8 cellular contexts compared by ENCODE assay signal in genomic region chr2:108594132-108594981, GRCh38.
DNase-seq lines count a peak whose midpoint lies in the region; ATAC-seq, FAIRE-seq and TF ChIP-seq lines count a peak whose summit lies in the region.

No MANE protein-coding gene starts in this region.

- H2BK5ac ChIP-seq in trophoblast cell (ENCODE audit: low read depth, low read length, poor library complexity), result no peak overlapping the region

- TF ChIP-seq CTCF in fibroblast of mammary gland (conservative IDR thresholded peaks at IDR 0.05; ENCODE audit: control insufficient read depth, insufficient read depth, low read depth, low read length), result no peak

- no peak overlapping the region for H4K91ac ChIP-seq in trophoblast cell (ENCODE audit: low read depth, low read length)

- H3K23ac ChIP-seq in trophoblast cell (ENCODE audit: low read length), result no peak overlapping the region

- H3K14ac ChIP-seq in trophoblast cell (ENCODE audit: low read length), result no peak overlapping the region

- DNase-seq in AG20443 (ENCODE audit: low spot score), result peak; percentile 62
- DNase-seq in GM19239 (ENCODE audit: insufficient read length, low spot score), result no peak
- peak; percentile 93 for DNase-seq in SKM-1 treated with dmso at 0.1 percent for 144 hours (lab: John Stamatoyannopoulos, UW; ENCODE audit: unreplicated experiment)
- DNase-seq in fibroblast of mammary gland (ENCODE audit: low read depth), result peak; percentile 92
- peak in 1 of 2 donors; percentile 34 for DNase-seq in trophoblast cell
- DNase-seq in NCI-H748 treated with DMSO at 0.1 percent for 48 hours (lab: John Stamatoyannopoulos, UW), result no peak
- DNase-seq in NCI-H748 (lab: John Stamatoyannopoulos, UW; ENCODE audit: unreplicated experiment), result no peak

- H3K18ac ChIP-seq in trophoblast cell (ENCODE audit: low read length), result no peak overlapping the region

- H4K8ac ChIP-seq in trophoblast cell (ENCODE audit: low read depth, low read length), result no peak overlapping the region

- H3K27ac ChIP-seq in trophoblast cell (ENCODE audit: low read depth, low read length), result peak overlapping the region; percentile 96

- H3K27me3 ChIP-seq in trophoblast cell (ENCODE audit: insufficient read depth, low read length), result no peaks in the 10 kb centered on the region

- H3K79me2 ChIP-seq in trophoblast cell (ENCODE audit: control insufficient read depth, insufficient read depth, low read length, poor library complexity), result peaks cover 4% of the 10 kb centered on the region

- H2AFZ ChIP-seq in trophoblast cell (ENCODE audit: insufficient read depth, low read length, poor library complexity), result no peak overlapping the region

- H3K4ac ChIP-seq in trophoblast cell (ENCODE audit: low read depth, low read length), result no peak overlapping the region

- peaks cover 7% of the 10 kb centered on the region for H3K79me1 ChIP-seq in trophoblast cell (ENCODE audit: low read length)

- peak; percentile 33 for FAIRE-seq in GM19239 (lab: Jason Lieb, UNC)

- ATAC-seq in HG03175 (IDR thresholded peaks at IDR 0.05; ENCODE audit: unreplicated experiment), result peak; percentile 82

- no peak overlapping the region for H2BK12ac ChIP-seq in trophoblast cell (ENCODE audit: low read length)

- no peaks in the 10 kb centered on the region for H3K9me3 ChIP-seq in trophoblast cell (ENCODE audit: insufficient read depth, low read depth, low read length)

- H4K12ac ChIP-seq in trophoblast cell (ENCODE audit: low read depth, low read length), result no peak overlapping the region

- no peaks in the 10 kb centered on the region for H3K36me3 ChIP-seq in trophoblast cell (ENCODE audit: control insufficient read depth in 1 of 2, insufficient read depth in 2 of 2, low read length in 2 of 2)

- H2AK5ac ChIP-seq in trophoblast cell (ENCODE audit: low read length), result no peak overlapping the region

- WGBS in trophoblast cell (ENCODE audit: extremely low coverage, insufficient coverage, insufficient read length), result no CpG with 5 or more reads among the region's 7 CpGs

- H3K4me3 ChIP-seq in fibroblast of mammary gland (ENCODE audit: control insufficient read depth, low read depth, low read length) (peak overlapping the region; percentile 18), trophoblast cell (ENCODE audit: low read depth, low read length) (no peak overlapping the region)

- peak overlapping the region; percentile 40 for H3K4me2 ChIP-seq in trophoblast cell (ENCODE audit: low read length)

- peaks cover 0 to 7% of the 10 kb centered on the region in 2 experiments for H3K4me1 ChIP-seq in trophoblast cell (ENCODE audit: control insufficient read depth in 1 of 2, insufficient read depth in 2 of 2, low read length in 2 of 2)

- H2BK120ac ChIP-seq in trophoblast cell (ENCODE audit: insufficient read depth, low read length, poor library complexity), result no peak overlapping the region

- no peak overlapping the region for H3K9ac ChIP-seq in trophoblast cell (ENCODE audit: low read length)

Comparison
In these comparisons a context has a peak if more than half of its experiments do, and no peak if none do; other contexts are left out.
1. DNase-seq: peak in AG20443 (single experiment), SKM-1 treated with dmso at 0.1 percent for 144 hours (single experiment) and fibroblast of mammary gland (single experiment); none in GM19239 (single experiment), NCI-H748 treated with DMSO at 0.1 percent for 48 hours (single experiment) and NCI-H748 (single experiment).